ENCODE assay signal across 16 cellular contexts in the genomic region with DNA sequence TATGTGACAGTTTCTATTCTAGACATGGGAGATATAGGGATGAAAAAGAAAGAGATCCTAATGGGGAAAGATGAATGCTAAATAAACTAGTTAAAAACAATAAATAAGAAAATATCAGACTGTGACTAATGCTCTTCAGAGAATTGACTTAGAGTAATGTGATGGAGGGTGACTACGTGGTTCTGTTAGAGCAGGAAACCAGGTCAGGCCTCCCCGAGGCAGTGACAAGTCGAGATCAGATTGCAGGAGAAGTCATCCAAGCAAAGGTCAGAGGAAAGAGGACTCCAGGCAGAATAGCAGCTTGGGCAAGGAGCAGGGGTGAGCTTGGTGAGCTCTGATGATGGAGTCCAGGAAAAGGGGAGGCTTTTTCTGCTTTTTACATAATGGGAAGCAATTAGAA. TPM values are rescaled to one million over a fixed set of nuclear protein-coding genes. Genes with fewer than 3 reads are reported as not detected.
DNase-seq lines count a peak whose midpoint lies in the region; ATAC-seq and TF ChIP-seq lines count a peak whose summit lies in the region.
"Had no signal": no experiment of that assay in that cellular context is flagged by ENCODE, and none has a peak within 500 bp of the region (broad histone marks: within the 10 kb centered on the region; RNA-seq: fewer than 3 reads in every experiment).

No MANE protein-coding gene starts in this region.

- no peak overlapping the region for H3K4me2 ChIP-seq in mesenchymal stem cell (ENCODE audit: low read length, poor library complexity, severe bottlenecking)

- H3K36me3 ChIP-seq in mesenchymal stem cell (ENCODE audit: control insufficient read depth in 1 of 2, insufficient read depth in 2 of 2, low read depth in 1 of 2, low read length in 2 of 2) = peaks cover 0 to 3% of the 10 kb centered on the region in 2 experiments
- H3K36me3 ChIP-seq in upper lobe of right lung = no peaks in the 10 kb centered on the region
- H3K36me3 ChIP-seq: heart right ventricle had no signal

- H3K14ac ChIP-seq in mesenchymal stem cell (ENCODE audit: low read length in 2 of 2) = no peak overlapping the region

- H3K18ac ChIP-seq in mesenchymal stem cell (ENCODE audit: low read depth in 1 of 2, low read length in 2 of 2) = peak overlapping the region in 1 of 2 experiments; percentile 71

- H3K27ac ChIP-seq in mesenchymal stem cell (ENCODE audit: low read length, poor library complexity, severe bottlenecking) (peak overlapping the region; percentile 97), upper lobe of right lung (peak overlapping the region; percentile 65)
- H3K27ac ChIP-seq: coronary artery, SK-N-MC had no signal

- H3K4me1 ChIP-seq in mesenchymal stem cell (ENCODE audit: control insufficient read depth, insufficient read depth, low read depth, low read length) (peaks cover 27% of the 10 kb centered on the region), upper lobe of right lung (peaks cover 19% of the 10 kb centered on the region)

- H2BK120ac ChIP-seq in mesenchymal stem cell (ENCODE audit: low read depth, low read length) = no peak overlapping the region

- H3K4me3 Mint-ChIP-seq in activated CD4-positive, alpha-beta T cell treated with anti-CD3 and anti-CD28 coated beads for 36 hours = no peak overlapping the region
- H3K4me3 Mint-ChIP-seq: activated T-helper 17 cell treated with anti-CD3 and anti-CD28 coated beads, Interleukin-2, amount 50 U/mL, for 72 hours had no signal

- no peak overlapping the region for H3K4me3 ChIP-seq in cardiac fibroblast (replicated peaks in 1 of 2; ENCODE audit: low read depth in 2 of 2, low read length in 2 of 2)
- no peak overlapping the region for H3K4me3 ChIP-seq in mesenchymal stem cell (ENCODE audit: insufficient read depth in 1 of 2, low read depth in 1 of 2, low read length in 2 of 2)
- H3K4me3 ChIP-seq in upper lobe of right lung = no peak overlapping the region
- H3K4me3 ChIP-seq: coronary artery, heart right ventricle, SK-N-MC had no signal

- peak; percentile 18 for DNase-seq in activated CD4-positive, alpha-beta T cell treated with anti-CD3 and anti-CD28 coated beads for 36 hours
- DNase-seq in activated CD4-positive, alpha-beta T cell treated with anti-CD3 and anti-CD28 coated beads, Interleukin-2, amount 50 U/mL, for 1 hour = no peak
- DNase-seq in cardiac fibroblast (ENCODE audit: low read depth in 2 of 2) (peak; percentile 53 to 93), mesenchymal stem cell (peak; percentile 71), upper lobe of right lung (no peak), iPS-NIHi7 (ENCODE audit: extremely low spot score) (no peak)
- DNase-seq: 8988T, DMS79, heart right ventricle, MM.1S, NCI-H524 treated with DMSO at 0.1 percent for 48 hours had no signal

- H3K9me3 ChIP-seq in mesenchymal stem cell (ENCODE audit: control insufficient read depth, low read length) = no peaks in the 10 kb centered on the region
- no peaks in the 10 kb centered on the region for H3K9me3 ChIP-seq in upper lobe of right lung
- H3K9me3 ChIP-seq: heart right ventricle had no signal

- no peaks in the 10 kb centered on the region for H3K9me3 Mint-ChIP-seq in activated CD4-positive, alpha-beta T cell treated with anti-CD3 and anti-CD28 coated beads for 36 hours (ENCODE audit: low read depth)
- H3K9me3 Mint-ChIP-seq: activated T-helper 17 cell treated with anti-CD3 and anti-CD28 coated beads, Interleukin-2, amount 50 U/mL, for 72 hours had no signal

- H3K79me1 ChIP-seq in mesenchymal stem cell (replicated peaks; ENCODE audit: low read length, poor library complexity, severe bottlenecking) = peaks cover 14% of the 10 kb centered on the region

- CTCF ChIA-PET in activated CD4-positive, alpha-beta T cell treated with anti-CD3 and anti-CD28 coated beads for 36 hours (lab: Charles Lee) = interaction anchor here (0.5 to 1.6 kb wide), 3 partner anchors 11 to 117 kb away, joined by 3 to 4 read pairs (median 3); no protein-coding TSS in a partner anchor

- H3K4me1 Mint-ChIP-seq in activated CD4-positive, alpha-beta T cell treated with anti-CD3 and anti-CD28 coated beads for 36 hours = peaks cover 33% of the 10 kb centered on the region

- no peak overlapping the region for H3K27ac Mint-ChIP-seq in activated CD4-positive, alpha-beta T cell treated with anti-CD3 and anti-CD28 coated beads for 36 hours
- H3K27ac Mint-ChIP-seq: activated T-helper 17 cell treated with anti-CD3 and anti-CD28 coated beads, Interleukin-2, amount 50 U/mL, for 72 hours had no signal

- no peak overlapping the region for H3K4ac ChIP-seq in mesenchymal stem cell (ENCODE audit: low read depth in 1 of 2, low read length in 2 of 2)

- no peak overlapping the region for H4K91ac ChIP-seq in mesenchymal stem cell (ENCODE audit: low read length)

- TF ChIP-seq CTCF in cardiac fibroblast (IDR thresholded peaks at IDR 0.05; ENCODE audit: low read depth, low read length) (no peak), upper lobe of right lung (IDR thresholded peaks at IDR 0.05) (no peak)

- POLR2A ChIA-PET in activated CD4-positive, alpha-beta T cell treated with anti-CD3 and anti-CD28 coated beads for 36 hours (lab: Charles Lee) = interaction anchor here (0.6 kb wide), 1 partner anchor 1981 kb away, joined by 3 read pairs; no protein-coding TSS in a partner anchor

- peak overlapping the region in 1 of 2 experiments; percentile 51 for H2BK12ac ChIP-seq in mesenchymal stem cell (ENCODE audit: low read length in 2 of 2)

- no peaks in the 10 kb centered on the region for H3K27me3 ChIP-seq in mesenchymal stem cell (ENCODE audit: control insufficient read depth in 1 of 2, insufficient read depth in 1 of 2, low read length in 2 of 2)
- H3K27me3 ChIP-seq in upper lobe of right lung = no peaks in the 10 kb centered on the region
- H3K27me3 ChIP-seq: heart right ventricle had no signal

- no peak overlapping the region for H2BK15ac ChIP-seq in mesenchymal stem cell (ENCODE audit: low read depth, poor library complexity, severe bottlenecking)

- intact Hi-C loops in activated CD4-positive, alpha-beta T cell treated with anti-CD3 and anti-CD28 coated beads for 36 hours (cut with DNase I, micrococcal nuclease) = no loop called here
- intact Hi-C loops in upper lobe of right lung (cut with DNase I) = no loop called here

- H2AK5ac ChIP-seq in mesenchymal stem cell (ENCODE audit: low read length, severe bottlenecking) = peak overlapping the region; percentile 88

- no peak overlapping the region for H3K23ac ChIP-seq in mesenchymal stem cell (ENCODE audit: low read length in 2 of 2)

- H3K36me3 Mint-ChIP-seq in activated CD4-positive, alpha-beta T cell treated with anti-CD3 and anti-CD28 coated beads for 36 hours (ENCODE audit: low read depth) = no peaks in the 10 kb centered on the region

- H2AFZ ChIP-seq in mesenchymal stem cell (ENCODE audit: low read depth, low read length) = no peak overlapping the region

- peak overlapping the region; percentile 75 for H2BK5ac ChIP-seq in mesenchymal stem cell (ENCODE audit: low read depth, low read length, poor library complexity, severe bottlenecking)

- WGBS in mesenchymal stem cell = under 1% methylated on average over 3 of the region's 3 CpGs

- no peak overlapping the region for H4K8ac ChIP-seq in mesenchymal stem cell (ENCODE audit: low read length)

- no peak overlapping the region for H3K9ac ChIP-seq in mesenchymal stem cell (ENCODE audit: low read length)

- H3K27me3 Mint-ChIP-seq in activated CD4-positive, alpha-beta T cell treated with anti-CD3 and anti-CD28 coated beads for 36 hours = peaks cover 14% of the 10 kb centered on the region

- ATAC-seq in activated CD4-positive, alpha-beta T cell treated with anti-CD3 and anti-CD28 coated beads for 36 hours = no peak
- ATAC-seq in upper lobe of right lung = no peak
- ATAC-seq in HG03095 (IDR thresholded peaks at IDR 0.05; ENCODE audit: unreplicated experiment) = no peak
- no peak for ATAC-seq in HG02938 (IDR thresholded peaks at IDR 0.05; ENCODE audit: unreplicated experiment)
- ATAC-seq: activated T-helper 17 cell treated with anti-CD3 and anti-CD28 coated beads, Interleukin-2, amount 50 U/mL, for 72 hours had no signal

RNA-seq across cellular contexts. Expression of a gene that starts 27.2 kb away (rescaled TPM):
- not detected for total RNA-seq in activated CD4-positive, alpha-beta T cell treated with anti-CD3 and anti-CD28 coated beads for 36 hours
- polyA plus RNA-seq in mesenchymal stem cell (2013, experiment 1 of 2) = 0.01 TPM
- 0.01 TPM for polyA plus RNA-seq in mesenchymal stem cell (2013, experiment 2 of 2)
- 109 TPM for total RNA-seq in upper lobe of right lung
- total RNA-seq: activated T-helper 17 cell treated with anti-CD3 and anti-CD28 coated beads, Interleukin-2, amount 50 U/mL, for 72 hours had no signal

Comparison
In these comparisons a context has a peak if more than half of its experiments do, and no peak if none do; other contexts are left out.
1. DNase-seq: peak in activated CD4-positive, alpha-beta T cell treated with anti-CD3 and anti-CD28 coated beads for 36 hours (single experiment), cardiac fibroblast (2 of 2) and mesenchymal stem cell (single experiment); none in activated CD4-positive, alpha-beta T cell treated with anti-CD3 and anti-CD28 coated beads, Interleukin-2, amount 50 U/mL, for 1 hour (single experiment), upper lobe of right lung (single experiment) and iPS-NIHi7 (single experiment).
2. RNA of a gene that starts 27.2 kb away (total RNA-seq): 109 TPM in upper lobe of right lung (single experiment); not detected in activated CD4-positive, alpha-beta T cell treated with anti-CD3 and anti-CD28 coated beads for 36 hours; every median in the first group is over 100 times any median in the second.